ENCODE assay signal across 12 cellular contexts in genomic region chr10:63241898-63242297, GRCh38.
DNase-seq lines count a peak whose midpoint lies in the region; ATAC-seq and TF ChIP-seq lines count a peak whose summit lies in the region.
"Had no signal": no experiment of that assay in that cellular context is flagged by ENCODE, and none has a peak within 500 bp of the region (broad histone marks: within the 10 kb centered on the region; RNA-seq: fewer than 3 reads in every experiment).

No MANE protein-coding gene starts in this region.

- DNase-seq in CD1c-positive myeloid dendritic cell (ENCODE audit: extremely low spot score): peak; percentile 61
- DNase-seq in NOMO-1 (lab: John Stamatoyannopoulos, UW; ENCODE audit: unreplicated experiment in 2 of 2): peak; percentile 31 to 86
- DNase-seq in effector memory CD8-positive, alpha-beta T cell: no peak
- DNase-seq in NCI-H1048 (lab: John Stamatoyannopoulos, UW): no peak
- DNase-seq in Caco-2: no peak
- no peak for DNase-seq in DMS53 treated with DMSO at 0.1 percent for 48 hours (lab: John Stamatoyannopoulos, UW; ENCODE audit: unreplicated experiment)
- DNase-seq: DMS79 treated with DMSO at 0.1 percent for 48 hours; effector CD4-positive, alpha-beta T cell; NCI-H1417 treated with DMSO at 0.1 percent for 48 hours; SHP77 had no signal

- H3K4me3 ChIP-seq in Caco-2 (ENCODE audit: low read depth, low read length): no peak overlapping the region

- intact Hi-C loops in Caco-2 (cut with micrococcal nuclease; ENCODE audit: unreplicated experiment): no loop called here

- peaks cover 43% of the 10 kb centered on the region for H3K36me3 Mint-ChIP-seq in effector memory CD8-positive, alpha-beta T cell (ENCODE audit: insufficient read depth)
- peaks cover 31% of the 10 kb centered on the region for H3K36me3 Mint-ChIP-seq in Caco-2 (ENCODE audit: insufficient read depth, unreplicated experiment)

- ATAC-seq in GM19023 (IDR thresholded peaks at IDR 0.05; ENCODE audit: unreplicated experiment) (peak; percentile 30), GM19351 (IDR thresholded peaks at IDR 0.05; ENCODE audit: unreplicated experiment) (no peak)
- ATAC-seq in effector memory CD8-positive, alpha-beta T cell (replicated peaks): peak; percentile 60

- H3K9me3 ChIP-seq in Caco-2: peaks cover 7% of the 10 kb centered on the region; the same call in 1 of the 2 replicates

- H3K36me3 ChIP-seq in Caco-2 (ENCODE audit: control insufficient read depth, insufficient read depth, low read length): 0 out of 2 replicates have a peak, but pooled peaks cover 1% of the 10 kb centered on the region

- peak overlapping the region; percentile 66 to 73 for H3K4me3 Mint-ChIP-seq in effector memory CD8-positive, alpha-beta T cell
- H3K4me3 Mint-ChIP-seq in Caco-2 (ENCODE audit: unreplicated experiment): no peak overlapping the region

- H3K27ac Mint-ChIP-seq in effector memory CD8-positive, alpha-beta T cell: peak overlapping the region in 1 of 2 donors; percentile 22
- H3K27ac Mint-ChIP-seq in Caco-2 (ENCODE audit: unreplicated experiment): no peak overlapping the region

- H3K9me3 Mint-ChIP-seq in effector memory CD8-positive, alpha-beta T cell: peaks cover 0 to 2% of the 10 kb centered on the region in 2 donors
- peaks cover 16% of the 10 kb centered on the region for H3K9me3 Mint-ChIP-seq in Caco-2 (ENCODE audit: unreplicated experiment)

- POLR2A ChIA-PET in Caco-2 (lab: Charles Lee): no interaction called here

- TF ChIP-seq CTCF in Caco-2 (IDR thresholded peaks at IDR 0.05; ENCODE audit: insufficient read depth in 1 of 2, low read depth in 1 of 2, low read length in 1 of 2, severe bottlenecking in 1 of 2, unreplicated experiment in 1 of 2): no peak

- BruUV-seq in Caco-2 (replicated peaks; lab: Mats Ljungman, UMichigan): no TSS peak

- H3K27me3 ChIP-seq in Caco-2 (replicated peaks; ENCODE audit: control insufficient read depth, insufficient read depth, low read length): no peaks in the 10 kb centered on the region

- peaks cover 58 to 66% of the 10 kb centered on the region in 2 donors for H3K4me1 Mint-ChIP-seq in effector memory CD8-positive, alpha-beta T cell (ENCODE audit: low read depth in 2 of 2)
- peaks cover 26% of the 10 kb centered on the region for H3K4me1 Mint-ChIP-seq in Caco-2 (ENCODE audit: low read depth, unreplicated experiment)

- H3K4me1 ChIP-seq in Caco-2: peaks cover 20% of the 10 kb centered on the region

- CTCF ChIA-PET in Caco-2 (lab: Charles Lee): no interaction called here

- no peaks in the 10 kb centered on the region for H3K27me3 Mint-ChIP-seq in effector memory CD8-positive, alpha-beta T cell
- H3K27me3 Mint-ChIP-seq in Caco-2 (ENCODE audit: insufficient read depth, unreplicated experiment): no peaks in the 10 kb centered on the region

Comparison
In these comparisons a context has a peak if more than half of its experiments do, and no peak if none do; other contexts are left out.
1. DNase-seq: peak in CD1c-positive myeloid dendritic cell (single experiment) and NOMO-1 (2 of 2); none in effector memory CD8-positive, alpha-beta T cell (0 of 3), NCI-H1048 (single experiment), Caco-2 (0 of 2) and DMS53 treated with DMSO at 0.1 percent for 48 hours (single experiment).